In the genomic region with DNA sequence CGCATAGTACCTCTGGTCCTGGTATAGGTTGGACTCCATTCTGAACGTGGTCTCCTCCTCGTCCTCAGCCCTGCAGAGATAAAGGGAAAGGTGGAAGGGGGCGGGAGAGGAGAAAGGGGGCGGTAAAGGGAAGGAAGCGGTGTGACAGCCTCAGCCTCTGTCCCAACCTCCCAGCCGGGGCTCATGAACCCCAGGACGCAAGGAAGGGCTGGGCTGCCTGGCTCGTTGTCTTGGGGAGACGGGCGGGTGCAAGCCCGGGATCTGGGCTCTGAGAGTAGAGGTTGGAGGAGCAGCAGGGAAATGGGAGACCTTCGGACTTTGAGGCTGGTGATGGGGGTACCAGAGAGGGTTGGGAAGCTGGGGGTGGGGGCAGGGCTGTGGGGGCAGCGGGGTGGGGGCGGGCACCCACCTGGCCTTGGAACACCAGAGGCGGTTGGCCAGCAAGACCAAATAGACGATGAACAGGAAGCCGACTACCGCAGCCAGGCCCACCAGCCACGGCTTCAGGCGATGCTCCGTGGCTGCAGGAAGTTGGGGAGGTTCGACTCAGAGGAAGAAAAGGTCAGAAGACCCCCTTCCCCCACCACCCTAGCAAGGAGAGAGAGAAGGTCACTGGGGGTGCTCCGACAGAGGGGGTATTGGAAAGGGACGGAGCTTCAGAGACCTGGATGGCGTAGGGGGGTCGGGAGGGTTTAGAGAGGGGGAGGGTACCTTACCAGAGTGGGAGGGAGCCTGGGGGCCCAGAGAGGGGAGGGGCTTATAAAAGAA, we compare ENCODE assay signal across 14 cellular contexts. TPM values are rescaled to one million over a fixed set of nuclear protein-coding genes. Genes with fewer than 3 reads are reported as not detected.
DNase-seq lines count a peak whose midpoint lies in the region; ATAC-seq and TF ChIP-seq lines count a peak whose summit lies in the region.
"Had no signal": no experiment of that assay in that cellular context is flagged by ENCODE, and none has a peak within 500 bp of the region (broad histone marks: within the 10 kb centered on the region; RNA-seq: fewer than 3 reads in every experiment).

No MANE protein-coding gene starts in this region.

- peaks cover 47% of the 10 kb centered on the region for H3K4me1 ChIP-seq in OCI-LY7 (ENCODE audit: insufficient read depth, low read length, poor library complexity, severe bottlenecking)
- peaks cover 3% of the 10 kb centered on the region for H3K4me1 ChIP-seq in colonic mucosa
- H3K4me1 ChIP-seq: uterus had no signal

- CTCF ChIA-PET in OCI-LY7 (lab: Charles Lee; ENCODE audit: unreplicated experiment) = interaction anchor here (0.5 to 0.6 kb wide), 2 partner anchors 8 to 218 kb away, joined by 3 to 5 read pairs; no protein-coding TSS in a partner anchor

- POLR2A ChIA-PET in OCI-LY7 (lab: Charles Lee) = interaction anchor here (0.6 to 2.1 kb wide), 7 partner anchors 14 to 555 kb away, joined by 3 to 6 read pairs (median 4); no protein-coding TSS in a partner anchor

- no peaks in the 10 kb centered on the region for H3K9me2 ChIP-seq in OCI-LY7 (ENCODE audit: insufficient read depth, low read length)

- intact Hi-C loops in OCI-LY7 (cut with micrococcal nuclease; ENCODE audit: unreplicated experiment) = no loop called here
- intact Hi-C loops in colonic mucosa (cut with DNase I) = no loop called here

- H3K9me3 ChIP-seq in OCI-LY7 (ENCODE audit: low read length) (no peaks in the 10 kb centered on the region), colonic mucosa (no peaks in the 10 kb centered on the region)
- H3K9me3 ChIP-seq: uterus had no signal

- H3K79me2 ChIP-seq in OCI-LY7 (ENCODE audit: insufficient read depth, low read depth, low read length) = no peaks in the 10 kb centered on the region

- peak overlapping the region; percentile 66 to 75 for H3K4me3 Mint-ChIP-seq in activated T-cell treated with anti-CD3 and anti-CD28 coated beads, Interleukin-2, amount 50 U/mL, for 72 hours
- H3K4me3 Mint-ChIP-seq in stimulated activated naive CD8-positive, alpha-beta T cell treated with anti-CD3 and anti-CD28 coated beads, Interleukin-15, amount 100 ng/mL, for 72 hours = peak overlapping the region; percentile 75 to 77

- H3K36me3 Mint-ChIP-seq in activated T-cell treated with anti-CD3 and anti-CD28 coated beads, Interleukin-2, amount 50 U/mL, for 72 hours (ENCODE audit: insufficient read depth in 2 of 2) = no peaks in the 10 kb centered on the region

- H3K4me2 ChIP-seq in OCI-LY7 (ENCODE audit: low read length) = peak overlapping the region; percentile 92

- ATAC-seq in activated T-cell treated with anti-CD3 and anti-CD28 coated beads, Interleukin-2, amount 50 U/mL, for 72 hours (replicated peaks in 1 of 2) = peak; percentile 12 to 21
- ATAC-seq in stimulated activated naive CD8-positive, alpha-beta T cell treated with anti-CD3 and anti-CD28 coated beads, Interleukin-15, amount 100 ng/mL, for 72 hours = peak; percentile 48
- ATAC-seq: left ventricle myocardium superior had no signal

- peak in 1 of 2 donors; percentile 12 for DNase-seq in activated T-cell treated with anti-CD3 and anti-CD28 coated beads, Interleukin-2, amount 50 U/mL, for 72 hours
- DNase-seq in activated T-cell treated with anti-CD3 and anti-CD28 coated beads, Interleukin-2, amount 50 U/mL, for 1 hour = no peak
- peak; percentile 69 for DNase-seq in OCI-LY7 (ENCODE audit: low spot score)
- peak; percentile 26 for DNase-seq in germinal center (ENCODE audit: low spot score)
- no peak for DNase-seq in stimulated activated naive CD8-positive, alpha-beta T cell treated with anti-CD3 and anti-CD28 coated beads, Interleukin-15, amount 100 ng/mL, for 72 hours
- no peak for DNase-seq in HuH-7 (ENCODE audit: low spot score)
- no peak for DNase-seq in colonic mucosa
- no peak for DNase-seq in HuH-7.5 (ENCODE audit: low spot score)
- DNase-seq: amniotic stem cell, left ventricle myocardium superior, NCI-H510A treated with DMSO at 0.1 percent for 48 hours, occipital lobe, uterus had no signal

- peaks cover 8% of the 10 kb centered on the region for H3K4me1 Mint-ChIP-seq in activated T-cell treated with anti-CD3 and anti-CD28 coated beads, Interleukin-2, amount 50 U/mL, for 72 hours (ENCODE audit: low read depth)
- peaks cover 18% of the 10 kb centered on the region for H3K4me1 Mint-ChIP-seq in stimulated activated naive CD8-positive, alpha-beta T cell treated with anti-CD3 and anti-CD28 coated beads, Interleukin-15, amount 100 ng/mL, for 72 hours

- H2AFZ ChIP-seq in OCI-LY7 (ENCODE audit: low read length) = peak overlapping the region; percentile 82; the same call in 1 of the 2 replicates

- H3K36me3 ChIP-seq in OCI-LY7 (ENCODE audit: insufficient read depth, low read length) = no peaks in the 10 kb centered on the region
- no peaks in the 10 kb centered on the region for H3K36me3 ChIP-seq in colonic mucosa
- H3K36me3 ChIP-seq: uterus had no signal

- H4K20me1 ChIP-seq in OCI-LY7 (ENCODE audit: insufficient read depth, low read length) = no peaks in the 10 kb centered on the region

- H3K4me3 ChIP-seq in OCI-LY7 (ENCODE audit: low read depth, low read length, poor library complexity, severe bottlenecking) = peak overlapping the region; percentile 65
- H3K4me3 ChIP-seq in colonic mucosa = no peak overlapping the region
- H3K4me3 ChIP-seq: uterus had no signal

- peaks cover 5% of the 10 kb centered on the region for H3K27me3 Mint-ChIP-seq in activated T-cell treated with anti-CD3 and anti-CD28 coated beads, Interleukin-2, amount 50 U/mL, for 72 hours (ENCODE audit: low read depth)
- no peaks in the 10 kb centered on the region for H3K27me3 Mint-ChIP-seq in stimulated activated naive CD8-positive, alpha-beta T cell treated with anti-CD3 and anti-CD28 coated beads, Interleukin-15, amount 100 ng/mL, for 72 hours

- no peak overlapping the region for H3K9ac ChIP-seq in colonic mucosa (ENCODE audit: low read depth in 2 of 2, low read length in 2 of 2)

- no peaks in the 10 kb centered on the region for H3K27me3 ChIP-seq in colonic mucosa

- no peak overlapping the region for H3K27ac Mint-ChIP-seq in activated T-cell treated with anti-CD3 and anti-CD28 coated beads, Interleukin-2, amount 50 U/mL, for 72 hours
- no peak overlapping the region for H3K27ac Mint-ChIP-seq in stimulated activated naive CD8-positive, alpha-beta T cell treated with anti-CD3 and anti-CD28 coated beads, Interleukin-15, amount 100 ng/mL, for 72 hours

- no TSS peak for BruUV-seq in OCI-LY7 (replicated peaks; lab: Mats Ljungman, UMichigan)

- H3K9me3 Mint-ChIP-seq in activated T-cell treated with anti-CD3 and anti-CD28 coated beads, Interleukin-2, amount 50 U/mL, for 72 hours = no peaks in the 10 kb centered on the region
- no peaks in the 10 kb centered on the region for H3K9me3 Mint-ChIP-seq in stimulated activated naive CD8-positive, alpha-beta T cell treated with anti-CD3 and anti-CD28 coated beads, Interleukin-15, amount 100 ng/mL, for 72 hours

- H3K27ac ChIP-seq in OCI-LY7 (ENCODE audit: low read depth, low read length, poor library complexity, severe bottlenecking) (peak overlapping the region; percentile 84), colonic mucosa (no peak overlapping the region)
- H3K27ac ChIP-seq: uterus had no signal

- TF ChIP-seq CTCF in OCI-LY7 (conservative IDR thresholded peaks at IDR 0.05; ENCODE audit: low read length) = no peak
- TF ChIP-seq CTCF in colonic mucosa (IDR thresholded peaks at IDR 0.05) = no peak

RNA-seq across cellular contexts. Expression of a gene that starts 1.7 kb away (rescaled TPM):
- under 1 TPM; 0.62 to 0.88 TPM for total RNA-seq in activated T-cell treated with anti-CD3 and anti-CD28 coated beads, Interleukin-2, amount 50 U/mL, for 72 hours
- 9.9 and 14.4 TPM in 2 replicates for total RNA-seq in OCI-LY7 (2014; rRNA removed; shearing (Covaris generic))
- total RNA-seq in OCI-LY7 (2022) = 6.8 and 11.3 TPM in 2 replicates
- total RNA-seq in colonic mucosa = 10 to 100 TPM; 16.1 to 59.0 TPM
- total RNA-seq: dermis microvascular lymphatic vessel endothelial cell, left ventricle myocardium superior, occipital lobe had no signal

RNA-seq across cellular contexts. Expression of a gene that starts 4.6 kb away (rescaled TPM):
- total RNA-seq in activated T-cell treated with anti-CD3 and anti-CD28 coated beads, Interleukin-2, amount 50 U/mL, for 72 hours = not detected
- not detected in 2 replicates for total RNA-seq in OCI-LY7 (2014; rRNA removed; shearing (Covaris generic))
- total RNA-seq in OCI-LY7 (2022) (not detected in 2 replicates), colonic mucosa (1 to 10 TPM; 4.3 to 6.2 TPM)
- total RNA-seq: dermis microvascular lymphatic vessel endothelial cell, left ventricle myocardium superior, occipital lobe, uterus had no signal

RNA-seq across cellular contexts. Expression of a gene that starts 21.9 kb away (rescaled TPM):
- 10 to 100 TPM; 12.3 to 13.5 TPM for total RNA-seq in activated T-cell treated with anti-CD3 and anti-CD28 coated beads, Interleukin-2, amount 50 U/mL, for 72 hours
- 12.3 and 13.1 TPM in 2 replicates for total RNA-seq in OCI-LY7 (2014; rRNA removed; shearing (Covaris generic))
- total RNA-seq in OCI-LY7 (2022) (9.8 and 11.3 TPM in 2 replicates), colonic mucosa (10 to 100 TPM in 1 of 2 donors, 1 to 10 TPM in 1; 9.5 to 24.4 TPM)

RNA-seq across cellular contexts. Expression of a gene that starts 27.5 kb away (rescaled TPM):
- 10 to 100 TPM; 66.2 to 85.9 TPM for total RNA-seq in activated T-cell treated with anti-CD3 and anti-CD28 coated beads, Interleukin-2, amount 50 U/mL, for 72 hours
- 39.8 and 61.2 TPM in 2 replicates for total RNA-seq in OCI-LY7 (2014; rRNA removed; shearing (Covaris generic))
- 65.3 and 67.9 TPM in 2 replicates for total RNA-seq in OCI-LY7 (2022)
- 10 to 100 TPM; 45.8 to 62.5 TPM for total RNA-seq in colonic mucosa

Comparison
In these comparisons a context has a peak if more than half of its experiments do, and no peak if none do; other contexts are left out.
1. DNase-seq: peak in OCI-LY7 (single experiment) and germinal center (single experiment); none in activated T-cell treated with anti-CD3 and anti-CD28 coated beads, Interleukin-2, amount 50 U/mL, for 1 hour (single experiment), stimulated activated naive CD8-positive, alpha-beta T cell treated with anti-CD3 and anti-CD28 coated beads, Interleukin-15, amount 100 ng/mL, for 72 hours (0 of 2), HuH-7 (single experiment), colonic mucosa (single experiment) and HuH-7.5 (single experiment).
2. RNA of a gene that starts 1.7 kb away (total RNA-seq): 16.1 to 59.0 TPM in colonic mucosa and 6.8 to 14.4 TPM in OCI-LY7; 0.62 to 0.88 TPM in activated T-cell treated with anti-CD3 and anti-CD28 coated beads, Interleukin-2, amount 50 U/mL, for 72 hours; every median in the first group is over 4 times any median in the second.
3. RNA of a gene that starts 4.6 kb away (total RNA-seq): 4.3 to 6.2 TPM in colonic mucosa; not detected in activated T-cell treated with anti-CD3 and anti-CD28 coated beads, Interleukin-2, amount 50 U/mL, for 72 hours and not detected in OCI-LY7; every median in the first group is over 4 times any median in the second.